In the genomic region with DNA sequence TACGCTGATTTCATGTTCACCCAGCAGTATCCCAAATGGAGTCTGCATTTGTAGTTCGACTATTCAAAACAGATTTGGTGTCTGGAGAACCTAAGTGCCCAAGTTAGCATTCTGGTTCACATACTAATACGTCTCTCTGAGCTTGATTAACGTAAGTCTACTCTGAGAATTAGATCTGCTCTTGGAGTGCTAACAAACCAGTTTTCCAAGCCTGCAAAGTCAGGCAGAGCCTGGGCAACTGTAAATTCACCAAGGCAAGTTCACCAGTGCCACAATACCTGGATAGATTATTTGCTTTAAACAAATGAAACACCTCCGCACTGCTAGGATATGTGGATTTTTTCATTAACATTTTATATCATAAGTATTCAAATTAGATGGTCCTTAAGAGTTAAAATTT, we compare ENCODE assay signal across 27 cellular contexts.
DNase-seq lines count a peak whose midpoint lies in the region; ATAC-seq, FAIRE-seq and TF ChIP-seq lines count a peak whose summit lies in the region.
"Had no signal": no experiment of that assay in that cellular context is flagged by ENCODE, and none has a peak within 500 bp of the region (broad histone marks: within the 10 kb centered on the region; RNA-seq: fewer than 3 reads in every experiment).

No MANE protein-coding gene starts in this region.

- FAIRE-seq in kidney (lab: Jason Lieb, UNC): no peak
- FAIRE-seq: astrocyte, GM18507 had no signal

- H3K9ac ChIP-seq in kidney (ENCODE audit: low read length in 2 of 2): no peak overlapping the region
- H3K9ac ChIP-seq: SK-N-SH had no signal

- intact Hi-C loops in left ventricle myocardium inferior (cut with micrococcal nuclease): no loop called here
- intact Hi-C loops in left cardiac atrium (cut with DNase I): no loop called here
- intact Hi-C loops in kidney (cut with DNase I): no loop called here

- TF ChIP-seq CTCF in left ventricle myocardium inferior (IDR thresholded peaks at IDR 0.05; ENCODE audit: borderline replicate concordance) (no peak), kidney (IDR thresholded peaks at IDR 0.05; ENCODE audit: borderline replicate concordance, extremely low read depth, insufficient read depth) (no peak)

- H3K27me3 ChIP-seq in left ventricle myocardium inferior (ENCODE audit: low read depth): no peaks in the 10 kb centered on the region
- no peaks in the 10 kb centered on the region for H3K27me3 ChIP-seq in SJCRH30
- H3K27me3 ChIP-seq in mononuclear cell (ENCODE audit: insufficient read depth, low read length): no peaks in the 10 kb centered on the region
- no peaks in the 10 kb centered on the region for H3K27me3 ChIP-seq in effector memory CD4-positive, alpha-beta T cell (replicated peaks; ENCODE audit: control insufficient read depth, insufficient read depth, low read length, poor library complexity, severe bottlenecking)
- H3K27me3 ChIP-seq: esophagus squamous epithelium, right atrium auricular region had no signal

- H3K9me3 ChIP-seq in left ventricle myocardium inferior (replicated peaks) (no peaks in the 10 kb centered on the region), SJCRH30 (replicated peaks) (no peaks in the 10 kb centered on the region), mononuclear cell (ENCODE audit: low read depth, low read length) (peaks cover 15% of the 10 kb centered on the region), kidney (ENCODE audit: control insufficient read depth in 1 of 2, low read length in 2 of 2) (no peaks in the 10 kb centered on the region)
- H3K9me3 ChIP-seq in effector memory CD4-positive, alpha-beta T cell (ENCODE audit: control insufficient read depth, low read length): no peaks in the 10 kb centered on the region
- H3K9me3 ChIP-seq: esophagus squamous epithelium, right atrium auricular region, SK-N-SH had no signal

- H3K4me1 ChIP-seq in left ventricle myocardium inferior (peaks cover 7% of the 10 kb centered on the region), SJCRH30 (peaks cover 6% of the 10 kb centered on the region; the same call in 1 of the 2 replicates), mononuclear cell (ENCODE audit: insufficient read depth, low read length) (no peaks in the 10 kb centered on the region), kidney (ENCODE audit: control insufficient read depth in 1 of 2, insufficient read depth in 1 of 2, low read depth in 1 of 2, low read length in 2 of 2) (no peaks in the 10 kb centered on the region)
- H3K4me1 ChIP-seq in effector memory CD4-positive, alpha-beta T cell (ENCODE audit: control insufficient read depth, insufficient read depth, low read length, poor library complexity, severe bottlenecking): no peaks in the 10 kb centered on the region
- H3K4me1 ChIP-seq: right atrium auricular region had no signal

- H3K4me3 ChIP-seq in left ventricle myocardium inferior (peak overlapping the region; percentile 39), SJCRH30 (no peak overlapping the region), mononuclear cell (ENCODE audit: low read length) (peak overlapping the region; percentile 4), kidney (ENCODE audit: low read length in 2 of 2) (no peak overlapping the region)
- H3K4me3 ChIP-seq in effector memory CD4-positive, alpha-beta T cell (ENCODE audit: insufficient read depth, low read depth, low read length, poor library complexity, severe bottlenecking): no peak overlapping the region
- H3K4me3 ChIP-seq: esophagus squamous epithelium, right atrium auricular region had no signal

- ATAC-seq in left cardiac atrium (no peak), GM19035 (IDR thresholded peaks at IDR 0.05; ENCODE audit: unreplicated experiment) (no peak), GM21619 (IDR thresholded peaks at IDR 0.05; ENCODE audit: unreplicated experiment) (no peak)
- ATAC-seq: activated CD4-positive, alpha-beta T cell treated with anti-CD3 and anti-CD28 coated beads for 36 hours; activated CD8-positive, alpha-beta T cell treated with anti-CD3 and anti-CD28 coated beads, Interleukin-2, amount 10 ng/mL, durations not matched to agents 7 days and 5 days; left colon; natural killer cell; stimulated activated effector memory CD8-positive, alpha-beta T cell treated with anti-CD3 and anti-CD28 coated beads, Interleukin-12 subunit alpha, Interleukin-12 subunit beta, amount 100 ng/mL, for 72 hours; T-helper 17 cell had no signal

- H3K27ac ChIP-seq in left ventricle myocardium inferior (replicated peaks) (peak overlapping the region; percentile 54), SJCRH30 (peak overlapping the region; percentile 12; the same call in 1 of the 2 replicates), kidney (ENCODE audit: low read depth in 2 of 2, low read length in 2 of 2) (no peak overlapping the region)
- H3K27ac ChIP-seq in effector memory CD4-positive, alpha-beta T cell (ENCODE audit: insufficient read depth, low read length, poor library complexity, severe bottlenecking): no peak overlapping the region
- H3K27ac ChIP-seq: esophagus squamous epithelium, right atrium auricular region had no signal

- no peaks in the 10 kb centered on the region for H3K36me3 ChIP-seq in left ventricle myocardium inferior
- H3K36me3 ChIP-seq in SJCRH30: no peaks in the 10 kb centered on the region
- H3K36me3 ChIP-seq in kidney (ENCODE audit: control insufficient read depth in 1 of 2, insufficient read depth in 2 of 2, low read length in 2 of 2): no peaks in the 10 kb centered on the region
- H3K36me3 ChIP-seq in effector memory CD4-positive, alpha-beta T cell (ENCODE audit: control insufficient read depth, insufficient read depth, low read length): no peaks in the 10 kb centered on the region
- H3K36me3 ChIP-seq: esophagus squamous epithelium, right atrium auricular region had no signal

- DNase-seq in left ventricle myocardium inferior: no peak
- DNase-seq in left cardiac atrium: no peak
- DNase-seq in SJCRH30: peak in 1 of 2 experiments; percentile 15
- DNase-seq in kidney: no peak
- DNase-seq in effector memory CD4-positive, alpha-beta T cell: no peak
- DNase-seq: activated CD4-positive, alpha-beta T cell treated with anti-CD3 and anti-CD28 coated beads for 36 hours; activated CD8-positive, alpha-beta T cell treated with anti-CD3 and anti-CD28 coated beads, Interleukin-2, amount 10 ng/mL, durations not matched to agents 7 days and 5 days; activated naive CD8-positive, alpha-beta T cell treated with anti-CD3 and anti-CD28 coated beads, Interleukin-2, amount 10 ng/mL, durations not matched to agents 7 days and 5 days; caudate nucleus; cortex of kidney; DMS79; esophagus squamous epithelium; foreskin melanocyte; left colon; natural killer cell; NCI-H146; NCI-H2171 treated with DMSO at 0.1 percent for 48 hours; SK-N-SH; stimulated activated CD4-positive, alpha-beta T cell treated with anti-CD3 and anti-CD28 coated beads, Interleukin-4, amount 100 ng/mL, for 24 hours; T-helper 17 cell had no signal

Comparison
In these comparisons a context has a peak if more than half of its experiments do, and no peak if none do; other contexts are left out.
1. H3K27ac ChIP-seq: peak in left ventricle myocardium inferior (single experiment) and SJCRH30 (single experiment); none in kidney (0 of 2) and effector memory CD4-positive, alpha-beta T cell (single experiment).
2. H3K4me3 ChIP-seq: peak in left ventricle myocardium inferior (single experiment) and mononuclear cell (single experiment); none in SJCRH30 (single experiment), kidney (0 of 2) and effector memory CD4-positive, alpha-beta T cell (single experiment).